ENCODE assay signal across 1 cellular context in the genomic region with DNA sequence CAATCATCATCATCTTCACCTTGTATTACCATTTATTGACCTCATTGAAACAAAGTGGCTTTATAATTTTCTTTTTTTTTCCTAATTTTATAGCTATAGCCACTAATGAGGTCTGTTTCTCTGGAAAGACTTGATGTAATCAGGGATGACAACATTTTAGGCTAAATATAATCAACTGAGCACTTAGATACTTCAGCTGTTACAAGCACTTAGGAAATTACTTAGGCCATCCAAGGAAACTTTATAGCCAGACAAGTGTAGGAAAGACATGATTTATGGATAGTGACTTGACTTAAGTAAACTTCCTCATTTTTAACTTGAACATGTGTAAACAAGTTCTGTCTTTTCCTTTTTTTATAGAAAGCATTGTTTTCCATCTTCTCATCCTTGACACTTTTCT.
A peak's percentile ranks its signal among the peaks of the same experiment; 100 is the strongest.
TF ChIP-seq lines count a peak whose summit lies in the region.

No MANE protein-coding gene starts in this region.

TF ChIP-seq in HEK293, 187 proteins besides CTCF, POLR2A, EP300 and RAD21 (continued from another document and continues in another):
- no peak for TF ChIP-seq REPIN1 (tag by site-specific recombination; IDR thresholded peaks at IDR 0.05; ENCODE audit: low read depth)
- TF ChIP-seq, protein P1, sequence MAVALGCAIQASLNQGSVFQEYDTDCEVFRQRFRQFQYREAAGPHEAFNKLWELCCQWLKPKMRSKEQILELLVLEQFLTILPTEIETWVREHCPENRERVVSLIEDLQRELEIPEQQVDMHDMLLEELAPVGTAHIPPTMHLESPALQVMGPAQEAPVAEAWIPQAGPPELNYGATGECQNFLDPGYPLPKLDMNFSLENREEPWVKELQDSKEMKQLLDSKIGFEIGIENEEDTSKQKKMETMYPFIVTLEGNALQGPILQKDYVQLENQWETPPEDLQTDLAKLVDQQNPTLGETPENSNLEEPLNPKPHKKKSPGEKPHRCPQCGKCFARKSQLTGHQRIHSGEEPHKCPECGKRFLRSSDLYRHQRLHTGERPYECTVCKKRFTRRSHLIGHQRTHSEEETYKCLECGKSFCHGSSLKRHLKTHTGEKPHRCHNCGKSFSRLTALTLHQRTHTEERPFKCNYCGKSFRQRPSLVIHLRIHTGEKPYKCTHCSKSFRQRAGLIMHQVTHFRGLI (tag by site-specific recombination; IDR thresholded peaks at IDR 0.05), result peak; percentile 61; the same call in 1 of the 2 replicates
- peak; percentile 75 for TF ChIP-seq SCRT2 (tag by site-specific recombination; IDR thresholded peaks at IDR 0.05)
- no peak for TF ChIP-seq YY2 (tag by site-specific recombination; IDR thresholded peaks at IDR 0.05)
- no peak for TF ChIP-seq ZNF660 (tag by site-specific recombination; IDR thresholded peaks at IDR 0.05)
- TF ChIP-seq, protein P2, sequence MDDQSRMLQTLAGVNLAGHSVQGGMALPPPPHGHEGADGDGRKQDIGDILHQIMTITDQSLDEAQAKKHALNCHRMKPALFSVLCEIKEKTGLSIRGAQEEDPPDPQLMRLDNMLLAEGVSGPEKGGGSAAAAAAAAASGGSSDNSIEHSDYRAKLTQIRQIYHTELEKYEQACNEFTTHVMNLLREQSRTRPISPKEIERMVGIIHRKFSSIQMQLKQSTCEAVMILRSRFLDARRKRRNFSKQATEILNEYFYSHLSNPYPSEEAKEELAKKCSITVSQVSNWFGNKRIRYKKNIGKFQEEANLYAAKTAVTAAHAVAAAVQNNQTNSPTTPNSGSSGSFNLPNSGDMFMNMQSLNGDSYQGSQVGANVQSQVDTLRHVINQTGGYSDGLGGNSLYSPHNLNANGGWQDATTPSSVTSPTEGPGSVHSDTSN (CRISPR knock-in tag; IDR thresholded peaks at IDR 0.05), result no peak
- TF ChIP-seq ZNF521 (tag by site-specific recombination; IDR thresholded peaks at IDR 0.05), result no peak
- TF ChIP-seq ZNF768 (tag by site-specific recombination; IDR thresholded peaks at IDR 0.05), result no peak
- TF ChIP-seq ZNF324 (tag by site-specific recombination; IDR thresholded peaks at IDR 0.05), result no peak
- peak; percentile 20 for TF ChIP-seq SP2 (tag by site-specific recombination; IDR thresholded peaks at IDR 0.05)
- no peak for TF ChIP-seq ZNF664 (tag by site-specific recombination; IDR thresholded peaks at IDR 0.05)
- TF ChIP-seq, protein P3, sequence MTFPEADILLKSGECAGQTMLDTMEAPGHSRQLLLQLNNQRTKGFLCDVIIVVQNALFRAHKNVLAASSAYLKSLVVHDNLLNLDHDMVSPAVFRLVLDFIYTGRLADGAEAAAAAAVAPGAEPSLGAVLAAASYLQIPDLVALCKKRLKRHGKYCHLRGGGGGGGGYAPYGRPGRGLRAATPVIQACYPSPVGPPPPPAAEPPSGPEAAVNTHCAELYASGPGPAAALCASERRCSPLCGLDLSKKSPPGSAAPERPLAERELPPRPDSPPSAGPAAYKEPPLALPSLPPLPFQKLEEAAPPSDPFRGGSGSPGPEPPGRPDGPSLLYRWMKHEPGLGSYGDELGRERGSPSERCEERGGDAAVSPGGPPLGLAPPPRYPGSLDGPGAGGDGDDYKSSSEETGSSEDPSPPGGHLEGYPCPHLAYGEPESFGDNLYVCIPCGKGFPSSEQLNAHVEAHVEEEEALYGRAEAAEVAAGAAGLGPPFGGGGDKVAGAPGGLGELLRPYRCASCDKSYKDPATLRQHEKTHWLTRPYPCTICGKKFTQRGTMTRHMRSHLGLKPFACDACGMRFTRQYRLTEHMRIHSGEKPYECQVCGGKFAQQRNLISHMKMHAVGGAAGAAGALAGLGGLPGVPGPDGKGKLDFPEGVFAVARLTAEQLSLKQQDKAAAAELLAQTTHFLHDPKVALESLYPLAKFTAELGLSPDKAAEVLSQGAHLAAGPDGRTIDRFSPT (tag by site-specific recombination; IDR thresholded peaks at IDR 0.05), result peak; percentile 89
- TF ChIP-seq, protein P4, sequence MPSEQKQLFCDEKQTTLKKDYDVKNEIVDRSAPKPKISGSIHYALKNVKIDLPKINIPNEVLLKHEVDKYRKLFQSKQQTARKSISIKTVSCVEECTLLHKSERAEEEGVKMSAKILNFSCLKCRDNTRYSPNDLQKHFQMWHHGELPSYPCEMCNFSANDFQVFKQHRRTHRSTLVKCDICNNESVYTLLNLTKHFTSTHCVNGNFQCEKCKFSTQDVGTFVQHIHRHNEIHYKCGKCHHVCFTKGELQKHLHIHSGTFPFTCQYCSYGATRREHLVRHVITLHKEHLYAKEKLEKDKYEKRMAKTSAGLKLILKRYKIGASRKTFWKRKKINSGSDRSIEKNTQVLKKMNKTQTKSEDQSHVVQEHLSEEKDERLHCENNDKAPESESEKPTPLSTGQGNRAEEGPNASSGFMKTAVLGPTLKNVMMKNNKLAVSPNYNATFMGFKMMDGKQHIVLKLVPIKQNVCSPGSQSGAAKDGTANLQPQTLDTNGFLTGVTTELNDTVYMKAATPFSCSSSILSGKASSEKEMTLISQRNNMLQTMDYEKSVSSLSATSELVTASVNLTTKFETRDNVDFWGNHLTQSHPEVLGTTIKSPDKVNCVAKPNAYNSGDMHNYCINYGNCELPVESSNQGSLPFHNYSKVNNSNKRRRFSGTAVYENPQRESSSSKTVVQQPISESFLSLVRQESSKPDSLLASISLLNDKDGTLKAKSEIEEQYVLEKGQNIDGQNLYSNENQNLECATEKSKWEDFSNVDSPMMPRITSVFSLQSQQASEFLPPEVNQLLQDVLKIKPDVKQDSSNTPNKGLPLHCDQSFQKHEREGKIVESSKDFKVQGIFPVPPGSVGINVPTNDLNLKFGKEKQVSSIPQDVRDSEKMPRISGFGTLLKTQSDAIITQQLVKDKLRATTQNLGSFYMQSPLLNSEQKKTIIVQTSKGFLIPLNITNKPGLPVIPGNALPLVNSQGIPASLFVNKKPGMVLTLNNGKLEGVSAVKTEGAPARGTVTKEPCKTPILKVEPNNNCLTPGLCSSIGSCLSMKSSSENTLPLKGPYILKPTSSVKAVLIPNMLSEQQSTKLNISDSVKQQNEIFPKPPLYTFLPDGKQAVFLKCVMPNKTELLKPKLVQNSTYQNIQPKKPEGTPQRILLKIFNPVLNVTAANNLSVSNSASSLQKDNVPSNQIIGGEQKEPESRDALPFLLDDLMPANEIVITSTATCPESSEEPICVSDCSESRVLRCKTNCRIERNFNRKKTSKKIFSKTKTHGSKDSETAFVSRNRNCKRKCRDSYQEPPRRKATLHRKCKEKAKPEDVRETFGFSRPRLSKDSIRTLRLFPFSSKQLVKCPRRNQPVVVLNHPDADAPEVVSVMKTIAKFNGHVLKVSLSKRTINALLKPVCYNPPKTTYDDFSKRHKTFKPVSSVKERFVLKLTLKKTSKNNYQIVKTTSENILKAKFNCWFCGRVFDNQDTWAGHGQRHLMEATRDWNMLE (tag by site-specific recombination; conservative IDR thresholded peaks at IDR 0.05; ENCODE audit: low read depth), result no peak
- TF ChIP-seq ZNF214 (tag by site-specific recombination; IDR thresholded peaks at IDR 0.05; ENCODE audit: borderline replicate concordance), result no peak
- TF ChIP-seq IKZF3 (tag by site-specific recombination; IDR thresholded peaks at IDR 0.05), result peak; percentile 49; the same call in 1 of the 2 replicates
- TF ChIP-seq ZNF510 (tag by site-specific recombination; IDR thresholded peaks at IDR 0.05; ENCODE audit: insufficient replicate concordance), result peak; percentile 28
- TF ChIP-seq ZBTB21 (tag by site-specific recombination; IDR thresholded peaks at IDR 0.05), result no peak
- TF ChIP-seq, protein P5, sequence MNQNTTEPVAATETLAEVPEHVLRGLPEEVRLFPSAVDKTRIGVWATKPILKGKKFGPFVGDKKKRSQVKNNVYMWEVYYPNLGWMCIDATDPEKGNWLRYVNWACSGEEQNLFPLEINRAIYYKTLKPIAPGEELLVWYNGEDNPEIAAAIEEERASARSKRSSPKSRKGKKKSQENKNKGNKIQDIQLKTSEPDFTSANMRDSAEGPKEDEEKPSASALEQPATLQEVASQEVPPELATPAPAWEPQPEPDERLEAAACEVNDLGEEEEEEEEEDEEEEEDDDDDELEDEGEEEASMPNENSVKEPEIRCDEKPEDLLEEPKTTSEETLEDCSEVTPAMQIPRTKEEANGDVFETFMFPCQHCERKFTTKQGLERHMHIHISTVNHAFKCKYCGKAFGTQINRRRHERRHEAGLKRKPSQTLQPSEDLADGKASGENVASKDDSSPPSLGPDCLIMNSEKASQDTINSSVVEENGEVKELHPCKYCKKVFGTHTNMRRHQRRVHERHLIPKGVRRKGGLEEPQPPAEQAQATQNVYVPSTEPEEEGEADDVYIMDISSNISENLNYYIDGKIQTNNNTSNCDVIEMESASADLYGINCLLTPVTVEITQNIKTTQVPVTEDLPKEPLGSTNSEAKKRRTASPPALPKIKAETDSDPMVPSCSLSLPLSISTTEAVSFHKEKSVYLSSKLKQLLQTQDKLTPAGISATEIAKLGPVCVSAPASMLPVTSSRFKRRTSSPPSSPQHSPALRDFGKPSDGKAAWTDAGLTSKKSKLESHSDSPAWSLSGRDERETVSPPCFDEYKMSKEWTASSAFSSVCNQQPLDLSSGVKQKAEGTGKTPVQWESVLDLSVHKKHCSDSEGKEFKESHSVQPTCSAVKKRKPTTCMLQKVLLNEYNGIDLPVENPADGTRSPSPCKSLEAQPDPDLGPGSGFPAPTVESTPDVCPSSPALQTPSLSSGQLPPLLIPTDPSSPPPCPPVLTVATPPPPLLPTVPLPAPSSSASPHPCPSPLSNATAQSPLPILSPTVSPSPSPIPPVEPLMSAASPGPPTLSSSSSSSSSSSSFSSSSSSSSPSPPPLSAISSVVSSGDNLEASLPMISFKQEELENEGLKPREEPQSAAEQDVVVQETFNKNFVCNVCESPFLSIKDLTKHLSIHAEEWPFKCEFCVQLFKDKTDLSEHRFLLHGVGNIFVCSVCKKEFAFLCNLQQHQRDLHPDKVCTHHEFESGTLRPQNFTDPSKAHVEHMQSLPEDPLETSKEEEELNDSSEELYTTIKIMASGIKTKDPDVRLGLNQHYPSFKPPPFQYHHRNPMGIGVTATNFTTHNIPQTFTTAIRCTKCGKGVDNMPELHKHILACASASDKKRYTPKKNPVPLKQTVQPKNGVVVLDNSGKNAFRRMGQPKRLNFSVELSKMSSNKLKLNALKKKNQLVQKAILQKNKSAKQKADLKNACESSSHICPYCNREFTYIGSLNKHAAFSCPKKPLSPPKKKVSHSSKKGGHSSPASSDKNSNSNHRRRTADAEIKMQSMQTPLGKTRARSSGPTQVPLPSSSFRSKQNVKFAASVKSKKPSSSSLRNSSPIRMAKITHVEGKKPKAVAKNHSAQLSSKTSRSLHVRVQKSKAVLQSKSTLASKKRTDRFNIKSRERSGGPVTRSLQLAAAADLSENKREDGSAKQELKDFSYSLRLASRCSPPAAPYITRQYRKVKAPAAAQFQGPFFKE (tag by site-specific recombination; IDR thresholded peaks at IDR 0.05; ENCODE audit: borderline replicate concordance), result no peak
- TF ChIP-seq SETDB1 (IDR thresholded peaks at IDR 0.05; ENCODE audit: insufficient read length, low read length), result no peak
- TF ChIP-seq ZNF501 (tag by site-specific recombination; IDR thresholded peaks at IDR 0.05), result no peak; the same call in 1 of the 2 replicates
- no peak for TF ChIP-seq ZNF473 (tag by site-specific recombination; IDR thresholded peaks at IDR 0.05)
- TF ChIP-seq ZNF140 (tag by site-specific recombination; IDR thresholded peaks at IDR 0.05), result no peak
- no peak for TF ChIP-seq ZNF112 (tag by site-specific recombination; IDR thresholded peaks at IDR 0.05)
- TF ChIP-seq KLF7 (tag by site-specific recombination; IDR thresholded peaks at IDR 0.05; ENCODE audit: borderline replicate concordance), result no peak
- TF ChIP-seq, protein P6, sequence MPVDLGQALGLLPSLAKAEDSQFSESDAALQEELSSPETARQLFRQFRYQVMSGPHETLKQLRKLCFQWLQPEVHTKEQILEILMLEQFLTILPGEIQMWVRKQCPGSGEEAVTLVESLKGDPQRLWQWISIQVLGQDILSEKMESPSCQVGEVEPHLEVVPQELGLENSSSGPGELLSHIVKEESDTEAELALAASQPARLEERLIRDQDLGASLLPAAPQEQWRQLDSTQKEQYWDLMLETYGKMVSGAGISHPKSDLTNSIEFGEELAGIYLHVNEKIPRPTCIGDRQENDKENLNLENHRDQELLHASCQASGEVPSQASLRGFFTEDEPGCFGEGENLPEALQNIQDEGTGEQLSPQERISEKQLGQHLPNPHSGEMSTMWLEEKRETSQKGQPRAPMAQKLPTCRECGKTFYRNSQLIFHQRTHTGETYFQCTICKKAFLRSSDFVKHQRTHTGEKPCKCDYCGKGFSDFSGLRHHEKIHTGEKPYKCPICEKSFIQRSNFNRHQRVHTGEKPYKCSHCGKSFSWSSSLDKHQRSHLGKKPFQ (tag by site-specific recombination; IDR thresholded peaks at IDR 0.05), result peak; percentile 16; the same call in 1 of the 2 replicates
- TF ChIP-seq ZNF777 (tag by site-specific recombination; IDR thresholded peaks at IDR 0.05; ENCODE audit: borderline replicate concordance), result no peak
- TF ChIP-seq ZXDB (tag by site-specific recombination; IDR thresholded peaks at IDR 0.05), result peak; percentile 87
- no peak for TF ChIP-seq ZNF404 (tag by site-specific recombination; IDR thresholded peaks at IDR 0.05)
- TF ChIP-seq ZBTB20 (tag by site-specific recombination; IDR thresholded peaks at IDR 0.05), result no peak
- no peak for TF ChIP-seq ZNF416 (tag by site-specific recombination; IDR thresholded peaks at IDR 0.05)
- TF ChIP-seq, protein P7, sequence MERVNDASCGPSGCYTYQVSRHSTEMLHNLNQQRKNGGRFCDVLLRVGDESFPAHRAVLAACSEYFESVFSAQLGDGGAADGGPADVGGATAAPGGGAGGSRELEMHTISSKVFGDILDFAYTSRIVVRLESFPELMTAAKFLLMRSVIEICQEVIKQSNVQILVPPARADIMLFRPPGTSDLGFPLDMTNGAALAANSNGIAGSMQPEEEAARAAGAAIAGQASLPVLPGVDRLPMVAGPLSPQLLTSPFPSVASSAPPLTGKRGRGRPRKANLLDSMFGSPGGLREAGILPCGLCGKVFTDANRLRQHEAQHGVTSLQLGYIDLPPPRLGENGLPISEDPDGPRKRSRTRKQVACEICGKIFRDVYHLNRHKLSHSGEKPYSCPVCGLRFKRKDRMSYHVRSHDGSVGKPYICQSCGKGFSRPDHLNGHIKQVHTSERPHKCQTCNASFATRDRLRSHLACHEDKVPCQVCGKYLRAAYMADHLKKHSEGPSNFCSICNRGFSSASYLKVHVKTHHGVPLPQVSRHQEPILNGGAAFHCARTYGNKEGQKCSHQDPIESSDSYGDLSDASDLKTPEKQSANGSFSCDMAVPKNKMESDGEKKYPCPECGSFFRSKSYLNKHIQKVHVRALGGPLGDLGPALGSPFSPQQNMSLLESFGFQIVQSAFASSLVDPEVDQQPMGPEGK (tag by site-specific recombination; IDR thresholded peaks at IDR 0.05), result no peak
- TF ChIP-seq ZNF132 (tag by site-specific recombination; IDR thresholded peaks at IDR 0.05; ENCODE audit: borderline replicate concordance), result no peak
- peak; percentile 21; the same call in 1 of the 2 replicates for TF ChIP-seq ZNF76 (tag by site-specific recombination; IDR thresholded peaks at IDR 0.05; ENCODE audit: borderline replicate concordance, low read depth)
- 0 out of 2 replicates have a peak, but pooled peaks have one; percentile 13 for TF ChIP-seq KLF9 (tag by site-specific recombination; IDR thresholded peaks at IDR 0.05; ENCODE audit: low read depth)
- TF ChIP-seq ZNF701 (tag by site-specific recombination; IDR thresholded peaks at IDR 0.05), result no peak
- TF ChIP-seq ZIC2 (tag by site-specific recombination; IDR thresholded peaks at IDR 0.05), result no peak
- TF ChIP-seq ZNF654 (tag by site-specific recombination; IDR thresholded peaks at IDR 0.05; ENCODE audit: low read depth), result no peak
